27 cellular contexts compared by ENCODE assay signal in genomic region chr13:64088491-64088890, GRCh38.
"Had no signal": no experiment of that assay in that cellular context is flagged by ENCODE, and none has a peak within 500 bp of the region (broad histone marks: within the 10 kb centered on the region; RNA-seq: fewer than 3 reads in every experiment).

No MANE protein-coding gene starts in this region.

- DNase-seq: activated CD4-positive, alpha-beta memory T cell treated with anti-CD3 and anti-CD28 coated beads for 36 hours; activated CD4-positive, alpha-beta T cell treated with anti-CD3 and anti-CD28 coated beads for 36 hours; activated CD4-positive, alpha-beta T cell treated with anti-CD3 and anti-CD28 coated beads, Interleukin-2, amount 10 ng/mL, durations not matched to agents 24 days and 14 days; activated CD4-positive, CD25-positive, alpha-beta regulatory T cell; activated CD4-positive, CD25-positive, alpha-beta regulatory T cell treated with anti-CD3 and anti-CD28 coated beads, Interleukin-2, amount 50 U/mL, for 72 hours; activated CD8-positive, alpha-beta memory T cell treated with anti-CD3 and anti-CD28 coated beads, Interleukin-2, amount 10 ng/mL, durations not matched to agents 7 days and 5 days; activated CD8-positive, alpha-beta memory T cell treated with anti-CD3 and anti-CD28 coated beads, Interleukin-2, amount 50 U/mL, for 4 hours; activated CD8-positive, alpha-beta T cell treated with anti-CD3 and anti-CD28 coated beads, Interleukin-2, amount 10 ng/mL, durations not matched to agents 7 days and 5 days; activated gamma-delta T cell; activated naive CD4-positive, alpha-beta T cell; activated naive CD4-positive, alpha-beta T cell treated with anti-CD3 and anti-CD28 coated beads, Interleukin-2, amount 10 ng/mL, durations not matched to agents 7 days and 5 days; activated naive CD8-positive, alpha-beta T cell treated with anti-CD3 and anti-CD28 coated beads, Interleukin-2, amount 10 ng/mL, durations not matched to agents 7 days and 5 days; activated T-cell treated with anti-CD3 and anti-CD28 coated beads, Interleukin-2, amount 50 U/mL, for 1 hour; activated T-cell treated with anti-CD3 and anti-CD28 coated beads, Interleukin-2, amount 50 U/mL, for 72 hours; central memory CD4-positive, alpha-beta T cell; cerebellar nuclear complex; colonic mucosa; effector CD8-positive, alpha-beta T cell; esophagus squamous epithelium; foreskin melanocyte; heart right ventricle had no signal

- H3K36me3 ChIP-seq: ascending aorta, breast epithelium, cardiac muscle cell, colonic mucosa, esophagus squamous epithelium, gastroesophageal sphincter, heart right ventricle had no signal

- H3K27ac ChIP-seq: ascending aorta, breast epithelium, cardiac muscle cell, colonic mucosa, epithelial cell of prostate, esophagus squamous epithelium, gastroesophageal sphincter, heart right ventricle, hepatocyte had no signal

- H2AFZ ChIP-seq: hepatocyte had no signal

- H3K9me3 ChIP-seq: ascending aorta, breast epithelium, colonic mucosa, esophagus squamous epithelium, gastroesophageal sphincter had no signal

- H3K27me3 ChIP-seq: ascending aorta, breast epithelium, cardiac muscle cell, colonic mucosa, esophagus squamous epithelium, gastroesophageal sphincter, heart right ventricle, hepatocyte had no signal

- H3K4me2 ChIP-seq: hepatocyte had no signal

- H3K4me3 ChIP-seq: ascending aorta, breast epithelium, cardiac muscle cell, colonic mucosa, esophagus squamous epithelium, gastroesophageal sphincter, heart right ventricle, hepatocyte had no signal

- H3K79me2 ChIP-seq: hepatocyte had no signal
